In the genomic region with DNA sequence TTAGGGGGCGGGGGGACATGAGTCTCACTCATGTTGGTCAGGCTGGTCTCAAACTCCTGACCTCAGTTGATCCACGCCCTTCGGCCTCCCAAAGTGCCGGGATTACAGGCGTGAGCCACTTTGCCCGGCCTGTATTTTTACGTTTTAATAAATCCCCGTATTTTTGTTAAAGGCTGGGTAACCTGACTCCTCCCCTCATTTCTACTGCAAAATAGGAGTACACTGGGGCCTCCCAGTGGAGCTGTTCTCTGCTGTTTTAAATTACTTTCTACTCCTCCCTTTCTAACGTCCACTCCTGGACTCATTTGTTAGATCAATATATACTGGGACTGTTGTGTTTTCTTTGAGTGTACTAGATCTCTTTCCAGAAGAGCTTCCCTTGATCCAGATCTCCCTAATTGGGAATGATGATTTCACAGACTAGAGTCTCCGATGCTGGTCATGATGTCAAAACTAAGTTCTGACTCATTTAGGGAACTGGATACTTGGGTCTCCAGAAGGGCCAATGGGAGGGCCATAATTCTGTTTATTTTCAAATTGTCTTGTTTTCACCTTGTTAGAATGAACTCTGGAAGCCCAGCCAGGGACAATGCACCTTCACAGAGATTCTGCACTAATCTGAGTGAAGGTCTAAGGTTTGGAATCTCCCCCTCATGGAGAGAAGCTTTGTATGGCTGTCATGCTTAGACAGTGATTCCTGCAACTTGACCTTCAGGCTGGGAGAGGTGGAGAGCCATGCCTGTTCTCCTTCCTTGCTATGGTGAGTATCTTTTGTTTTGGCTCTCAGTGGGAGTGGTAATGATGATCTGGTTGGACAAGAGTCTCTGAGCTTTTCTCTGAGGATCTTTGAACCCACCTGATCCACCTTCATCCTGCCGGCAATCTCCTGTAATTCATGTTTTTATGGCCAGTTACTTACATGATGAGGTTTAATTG, we compare ENCODE assay signal across 8 cellular contexts. TPM values are rescaled to one million over a fixed set of nuclear protein-coding genes. Genes with fewer than 3 reads are reported as not detected.
A peak's percentile ranks its signal among the peaks of the same experiment; 100 is the strongest.
DNase-seq lines count a peak whose midpoint lies in the region; ATAC-seq and TF ChIP-seq lines count a peak whose summit lies in the region.

No MANE protein-coding gene starts in this region.

- H3K4me1 ChIP-seq in iPS-18a (ENCODE audit: control insufficient read depth, low read depth, low read length) = no peaks in the 10 kb centered on the region
- H3K4me1 ChIP-seq in stomach = peaks cover 34 to 63% (median 59%) of the 10 kb centered on the region in 4 donors

- peak overlapping the region; percentile 94 for H3K4me3 Mint-ChIP-seq in activated naive CD4-positive, alpha-beta T cell treated with anti-CD3 and anti-CD28 coated beads for 36 hours
- peak overlapping the region; percentile 96 for H3K4me3 Mint-ChIP-seq in activated T-helper 17 cell treated with anti-CD3 and anti-CD28 coated beads, Interleukin-2, amount 50 U/mL, for 72 hours

- no peak for DNase-seq in activated naive CD4-positive, alpha-beta T cell treated with anti-CD3 and anti-CD28 coated beads for 36 hours
- DNase-seq in activated naive CD4-positive, alpha-beta T cell (lab: John Stamatoyannopoulos, UW) = no peak
- no peak for DNase-seq in stomach

- no peaks in the 10 kb centered on the region for H3K27me3 Mint-ChIP-seq in activated naive CD4-positive, alpha-beta T cell treated with anti-CD3 and anti-CD28 coated beads for 36 hours (ENCODE audit: low read depth)
- H3K27me3 Mint-ChIP-seq in activated T-helper 17 cell treated with anti-CD3 and anti-CD28 coated beads, Interleukin-2, amount 50 U/mL, for 72 hours = no peaks in the 10 kb centered on the region

- H3K36me3 ChIP-seq in iPS-18a (ENCODE audit: control insufficient read depth, low read depth, low read length) = peaks cover 50% of the 10 kb centered on the region
- peaks cover 35 to 56% (median 53%) of the 10 kb centered on the region in 4 donors for H3K36me3 ChIP-seq in stomach

- peak overlapping the region; percentile 94 for H3K9ac ChIP-seq in iPS-18a (ENCODE audit: low read length)

- ATAC-seq in activated T-helper 17 cell treated with anti-CD3 and anti-CD28 coated beads, Interleukin-2, amount 50 U/mL, for 72 hours (replicated peaks) = no peak
- ATAC-seq in HG02642 (IDR thresholded peaks at IDR 0.05; ENCODE audit: poor library complexity, unreplicated experiment) = no peak
- ATAC-seq in HG03432 (IDR thresholded peaks at IDR 0.05; ENCODE audit: unreplicated experiment) = no peak
- ATAC-seq in GM19455 (IDR thresholded peaks at IDR 0.05; ENCODE audit: unreplicated experiment) = no peak

- H3K27ac Mint-ChIP-seq in activated naive CD4-positive, alpha-beta T cell treated with anti-CD3 and anti-CD28 coated beads for 36 hours = peak overlapping the region; percentile 98
- peak overlapping the region; percentile 89 for H3K27ac Mint-ChIP-seq in activated T-helper 17 cell treated with anti-CD3 and anti-CD28 coated beads, Interleukin-2, amount 50 U/mL, for 72 hours

- TF ChIP-seq POLR2A in stomach (IDR thresholded peaks at IDR 0.05) = no peak

- CTCF ChIA-PET in activated naive CD4-positive, alpha-beta T cell treated with anti-CD3 and anti-CD28 coated beads for 36 hours (lab: Charles Lee) = interaction anchor here (0.7 to 1.5 kb wide), 4 partner anchors 46 to 115 kb away, joined by 3 to 5 read pairs (median 4); no protein-coding TSS in a partner anchor

- intact Hi-C loops in activated naive CD4-positive, alpha-beta T cell treated with anti-CD3 and anti-CD28 coated beads for 36 hours (cut with micrococcal nuclease) = loop anchor here (10.0 kb wide), 1 partner anchor 1008 kb away; a partner anchor contains a TSS
- intact Hi-C loops in stomach (cut with DNase I; ENCODE audit: low total_unique reads) = no loop called here

- no peak overlapping the region for H3K27ac ChIP-seq in iPS-18a (ENCODE audit: low read length)
- peak overlapping the region; percentile 50 to 97 (median 96) for H3K27ac ChIP-seq in stomach

- WGBS in stomach, 5 donors = 10 to 23% (median 16%) methylated on average over 11 of the region's 11 CpGs

- TF ChIP-seq CTCF in stomach (IDR thresholded peaks at IDR 0.05) = no peak

- TF ChIP-seq EP300 in stomach (IDR thresholded peaks at IDR 0.05) = no peak

- no peaks in the 10 kb centered on the region for H3K9me3 Mint-ChIP-seq in activated naive CD4-positive, alpha-beta T cell treated with anti-CD3 and anti-CD28 coated beads for 36 hours
- no peaks in the 10 kb centered on the region for H3K9me3 Mint-ChIP-seq in activated T-helper 17 cell treated with anti-CD3 and anti-CD28 coated beads, Interleukin-2, amount 50 U/mL, for 72 hours

- H3K4me1 Mint-ChIP-seq in activated naive CD4-positive, alpha-beta T cell treated with anti-CD3 and anti-CD28 coated beads for 36 hours (ENCODE audit: low read depth) = peaks cover 34% of the 10 kb centered on the region
- H3K4me1 Mint-ChIP-seq in activated T-helper 17 cell treated with anti-CD3 and anti-CD28 coated beads, Interleukin-2, amount 50 U/mL, for 72 hours = peaks cover 23% of the 10 kb centered on the region

- H3K4me3 ChIP-seq in iPS-18a (ENCODE audit: low read length) = peak overlapping the region; percentile 95
- H3K4me3 ChIP-seq in stomach = peak overlapping the region; percentile 81 to 96 (median 88)

- H3K36me3 Mint-ChIP-seq in activated naive CD4-positive, alpha-beta T cell treated with anti-CD3 and anti-CD28 coated beads for 36 hours (ENCODE audit: low read depth) = peaks cover 64% of the 10 kb centered on the region
- peaks cover 77% of the 10 kb centered on the region for H3K36me3 Mint-ChIP-seq in activated T-helper 17 cell treated with anti-CD3 and anti-CD28 coated beads, Interleukin-2, amount 50 U/mL, for 72 hours (ENCODE audit: low read depth)

- H3K27me3 ChIP-seq in iPS-18a (ENCODE audit: control insufficient read depth, insufficient read depth, low read length) (no peaks in the 10 kb centered on the region), stomach (no peaks in the 10 kb centered on the region)

- no peaks in the 10 kb centered on the region for H3K9me3 ChIP-seq in iPS-18a (ENCODE audit: control insufficient read depth, low read depth, low read length)
- no peaks in the 10 kb centered on the region for H3K9me3 ChIP-seq in stomach

RNA-seq across cellular contexts. Expression of a gene that starts 9.4 kb away (rescaled TPM):
- total RNA-seq in activated naive CD4-positive, alpha-beta T cell treated with anti-CD3 and anti-CD28 coated beads for 36 hours = 10 to 100 TPM; 47.8 to 50.1 TPM
- 100 to 1,000 TPM in 1 of 2 donors, 10 to 100 TPM in 1; 78.4 to 118 TPM for total RNA-seq in activated T-helper 17 cell treated with anti-CD3 and anti-CD28 coated beads, Interleukin-2, amount 50 U/mL, for 72 hours
- total RNA-seq in stomach = 100 to 1,000 TPM in 3 of 5 donors, 10 to 100 TPM in 2; 44.3 to 165 (median 105) TPM
- 10 to 100 TPM; 35.9 to 66.0 (median 51.3) TPM for polyA plus RNA-seq in stomach

RNA-seq across cellular contexts. Expression of a gene that starts 21.6 kb away (rescaled TPM):
- 10 to 100 TPM; 19.8 to 23.1 TPM for total RNA-seq in activated naive CD4-positive, alpha-beta T cell treated with anti-CD3 and anti-CD28 coated beads for 36 hours
- 100 to 1,000 TPM; 124 to 189 TPM for total RNA-seq in activated T-helper 17 cell treated with anti-CD3 and anti-CD28 coated beads, Interleukin-2, amount 50 U/mL, for 72 hours
- 100 to 1,000 TPM in 3 of 5 donors, 10 to 100 TPM in 2; 68.8 to 124 (median 113) TPM for total RNA-seq in stomach
- polyA plus RNA-seq in stomach = 100 to 1,000 TPM in 1 of 3 donors, 10 to 100 TPM in 2; 51.1 to 107 (median 64.8) TPM

RNA-seq across cellular contexts. Expression of a gene that starts 21.9 kb away (rescaled TPM):
- total RNA-seq in activated naive CD4-positive, alpha-beta T cell treated with anti-CD3 and anti-CD28 coated beads for 36 hours = under 1 TPM; 0.86 to 0.95 TPM
- total RNA-seq in activated T-helper 17 cell treated with anti-CD3 and anti-CD28 coated beads, Interleukin-2, amount 50 U/mL, for 72 hours = 1 to 10 TPM; 2.7 to 2.9 TPM
- total RNA-seq in stomach = 1 to 10 TPM in 2 of 5 donors, not detected in 3; 1.1 to 1.7 TPM
- polyA plus RNA-seq in stomach = under 1 TPM; 0.46 to 0.98 (median 0.75) TPM

RNA-seq across cellular contexts. Expression of a gene that starts 25.7 kb away (rescaled TPM):
- total RNA-seq in activated naive CD4-positive, alpha-beta T cell treated with anti-CD3 and anti-CD28 coated beads for 36 hours = 1 to 10 TPM; 8.4 to 9.2 TPM
- 10 to 100 TPM; 19.3 to 22.3 TPM for total RNA-seq in activated T-helper 17 cell treated with anti-CD3 and anti-CD28 coated beads, Interleukin-2, amount 50 U/mL, for 72 hours
- 10 to 100 TPM; 11.3 to 60.7 (median 25.0) TPM for total RNA-seq in stomach
- polyA plus RNA-seq in stomach = 10 to 100 TPM; 16.3 to 29.0 (median 22.2) TPM

RNA-seq across cellular contexts. Expression of a gene that starts 30.2 kb away (rescaled TPM):
- 100 to 1,000 TPM; 172 to 174 TPM for total RNA-seq in activated naive CD4-positive, alpha-beta T cell treated with anti-CD3 and anti-CD28 coated beads for 36 hours
- total RNA-seq in activated T-helper 17 cell treated with anti-CD3 and anti-CD28 coated beads, Interleukin-2, amount 50 U/mL, for 72 hours = 100 to 1,000 TPM in 1 of 2 donors, 10 to 100 TPM in 1; 92.5 to 139 TPM
- total RNA-seq in stomach = 10 to 100 TPM in 3 of 5 donors, 1 to 10 TPM in 1, not detected in 1; 6.7 to 34.5 (median 11.4) TPM
- polyA plus RNA-seq in stomach = 10 to 100 TPM; 45.2 to 55.8 (median 50.4) TPM
